Comparison of ENCODE assay signal across 8 cellular contexts in genomic region chr1:32817159-32817814, GRCh38. TPM values are rescaled to one million over a fixed set of nuclear protein-coding genes. Genes with fewer than 3 reads are reported as not detected.
DNase-seq lines count a peak whose midpoint lies in the region; ATAC-seq and TF ChIP-seq lines count a peak whose summit lies in the region.

Gene S100PBP, plus strand, starts transcription at chr1:32817653. Its CDS starts 8,447 bp downstream, at chr1:32826100.
Gene YARS1, minus strand, starts transcription at chr1:32817358. Its CDS starts 114 bp downstream, at chr1:32817244.

- H3K36me3 ChIP-seq in right lobe of liver, result no peaks in the 10 kb centered on the region

- H3K4me3 Mint-ChIP-seq in activated CD4-positive, alpha-beta memory T cell treated with anti-CD3 and anti-CD28 coated beads for 36 hours, result peak within 1 kb of the TSS; percentile 99

- peak; percentile 77 for TF ChIP-seq POLR2A in right lobe of liver (IDR thresholded peaks at IDR 0.05)

- H3K27me3 Mint-ChIP-seq in activated CD4-positive, alpha-beta memory T cell treated with anti-CD3 and anti-CD28 coated beads for 36 hours, result no peaks in the 10 kb centered on the region

- DNase-seq in CD1c-positive myeloid dendritic cell (ENCODE audit: extremely low spot score) (peak; percentile 99), NCI-H82 treated with DMSO at 0.1 percent for 48 hours (lab: John Stamatoyannopoulos, UW; ENCODE audit: unreplicated experiment) (peak; percentile 98), dorsolateral prefrontal cortex (peak; percentile 98 to 100 (median 100)), right lobe of liver (peak; percentile 99 to 100 (median 100))
- DNase-seq in activated CD4-positive, alpha-beta memory T cell treated with anti-CD3 and anti-CD28 coated beads for 36 hours, result peak; percentile 100
- DNase-seq in stimulated activated CD4-positive, alpha-beta T cell treated with anti-CD3 and anti-CD28 coated beads, Interleukin-4, amount 100 ng/mL, for 4 hours, result peak; percentile 99 to 100

- no peaks in the 10 kb centered on the region for H3K9me3 ChIP-seq in right lobe of liver

- H3K4me3 ChIP-seq in dorsolateral prefrontal cortex (peak within 1 kb of the TSS; percentile 66 to 100 (median 97)), right lobe of liver (peak within 1 kb of the TSS; percentile 86 to 98 (median 90))

- ATAC-seq in GM19438 (IDR thresholded peaks at IDR 0.05; ENCODE audit: low read depth, unreplicated experiment) (peak; percentile 86), HG03575 (IDR thresholded peaks at IDR 0.05; ENCODE audit: extremely low read depth, insufficient number of reproducible peaks, low FRiP score, unreplicated experiment) (peak; percentile 41), right lobe of liver (peak; percentile 93 to 98 (median 95))

- WGBS in right lobe of liver (ENCODE audit: insufficient coverage, low coverage, low lambda C conversion rate, missing lambda C conversion rate), result 0% methylated on average over 12 of the region's 55 CpGs

- H3K4me1 Mint-ChIP-seq in activated CD4-positive, alpha-beta memory T cell treated with anti-CD3 and anti-CD28 coated beads for 36 hours (ENCODE audit: low read depth), result peaks cover 50% of the 10 kb centered on the region

- no peaks in the 10 kb centered on the region for H3K27me3 ChIP-seq in dorsolateral prefrontal cortex
- no peaks in the 10 kb centered on the region for H3K27me3 ChIP-seq in right lobe of liver

- POLR2A ChIA-PET in activated CD4-positive, alpha-beta memory T cell treated with anti-CD3 and anti-CD28 coated beads for 36 hours (lab: Charles Lee), result interaction anchor here (1.3 to 2.3 kb wide), 3 partner anchors 9 to 166 kb away, joined by 3 to 13 read pairs (median 5); partner anchors contain the start of genes RBBP4 and ZBTB8OS

- peak within 1 kb of the TSS; percentile 94 for H3K27ac Mint-ChIP-seq in activated CD4-positive, alpha-beta memory T cell treated with anti-CD3 and anti-CD28 coated beads for 36 hours

- no peaks in the 10 kb centered on the region for H3K9me3 Mint-ChIP-seq in activated CD4-positive, alpha-beta memory T cell treated with anti-CD3 and anti-CD28 coated beads for 36 hours

- TF ChIP-seq CTCF in dorsolateral prefrontal cortex (IDR thresholded peaks at IDR 0.05 in 54 of 56, conservative IDR thresholded peaks at IDR 0.05 in 2 of 56; ENCODE audit: low read depth in 1 of 56, partially characterized antibody in 56 of 56) (peak in 37 of 56 donors; percentile 14 to 58 (median 36)), right lobe of liver (IDR thresholded peaks at IDR 0.05) (peak in 1 of 4 donors; percentile 26)

- CTCF ChIA-PET in activated CD4-positive, alpha-beta memory T cell treated with anti-CD3 and anti-CD28 coated beads for 36 hours (lab: Charles Lee), result interaction anchor here (1.4 kb wide), 1 partner anchor 105 kb away, joined by 5 read pairs; no protein-coding TSS in a partner anchor

- intact Hi-C loops in activated CD4-positive, alpha-beta memory T cell treated with anti-CD3 and anti-CD28 coated beads for 36 hours (cut with micrococcal nuclease), result loop anchor here (1.0 kb wide), 5 partner anchors 18 to 310 kb away; partner anchors contain the start of genes RNF19B and ZBTB8OS
- intact Hi-C loops in dorsolateral prefrontal cortex (cut with DNase I), result loop anchor here (5.0 kb wide), 2 partner anchors 55 to 265 kb away; partner anchors contain the start of genes AZIN2 (in 1 of the 2) and FNDC5 (in 1 of the 2)
- intact Hi-C loops in right lobe of liver (cut with DNase I), result no loop called here

- H3K27ac ChIP-seq in dorsolateral prefrontal cortex, result peak within 1 kb of the TSS; percentile 52 to 97 (median 91)
- peak within 1 kb of the TSS; percentile 90 to 94 (median 94) for H3K27ac ChIP-seq in right lobe of liver

- H3K36me3 Mint-ChIP-seq in activated CD4-positive, alpha-beta memory T cell treated with anti-CD3 and anti-CD28 coated beads for 36 hours, result peaks cover 30% of the 10 kb centered on the region

- H3K4me1 ChIP-seq in right lobe of liver, result peaks cover 0 to 29% (median 15%) of the 10 kb centered on the region in 4 donors

RNA-seq across cellular contexts. Expression of gene S100PBP, which starts in this region (rescaled TPM):
- total RNA-seq in activated CD4-positive, alpha-beta memory T cell treated with anti-CD3 and anti-CD28 coated beads for 36 hours, result 10 to 100 TPM; 30.4 to 32.7 TPM
- total RNA-seq in dorsolateral prefrontal cortex (10 to 100 TPM; 26.9 to 75.5 (median 43.2) TPM), right lobe of liver (10 to 100 TPM in 4 of 6 experiments, 1 to 10 TPM in 2; 7.6 to 14.6 (median 10.5) TPM)

RNA-seq across cellular contexts. Expression of gene YARS1, which starts in this region (rescaled TPM):
- 100 to 1,000 TPM; 208 to 213 TPM for total RNA-seq in activated CD4-positive, alpha-beta memory T cell treated with anti-CD3 and anti-CD28 coated beads for 36 hours
- total RNA-seq in dorsolateral prefrontal cortex (100 to 1,000 TPM in 107 of 120 experiments, 10 to 100 TPM in 13; 66.2 to 170 (median 126) TPM), right lobe of liver (10 to 100 TPM; 37.4 to 84.3 (median 53.5) TPM)

Comparison
In these comparisons a context has a peak if more than half of its experiments do, and no peak if none do; other contexts are left out.
1. Peak in every context shown above with its lines: DNase-seq, ATAC-seq, H3K4me3 ChIP-seq and H3K27ac ChIP-seq.
2. ATAC-seq: peak in every context shown above with its lines; median percentile 95 in right lobe of liver; 86 in GM19438; 41 in HG03575.
3. intact Hi-C loops: an anchor here in activated CD4-positive, alpha-beta memory T cell treated with anti-CD3 and anti-CD28 coated beads for 36 hours (1.0 kb wide) and dorsolateral prefrontal cortex (5.0 kb wide); none called in right lobe of liver.